In genomic region chr12:47615711-47616110, GRCh38 we compare ENCODE assay signal across 19 cellular contexts.
"Had no signal": no experiment of that assay in that cellular context is flagged by ENCODE, and none has a peak within 500 bp of the region (broad histone marks: within the 10 kb centered on the region; RNA-seq: fewer than 3 reads in every experiment).

No MANE protein-coding gene starts in this region.

- ATAC-seq: HepG2, Panc1, PC-3 had no signal

- DNase-seq: IMR-90, Kasumi-1, MM.1S, MV-4-11, NCI-H1048, NCI-H1105, NCI-H1436 treated with DMSO at 0.1 percent for 48 hours, NCI-H1694, NCI-H187 treated with DMSO at 0.1 percent for 48 hours, NCI-H2029 treated with DMSO at 0.1 percent for 48 hours, NCI-H2107, NCI-H2227 treated with DMSO at 0.1 percent for 48 hours, NCI-H524, NCI-H69, NCI-H774, PC-3, SHP77 had no signal
